Comparison of ENCODE assay signal across 20 cellular contexts in genomic region chr3:138675393-138675792, GRCh38.
DNase-seq lines count a peak whose midpoint lies in the region; ATAC-seq and TF ChIP-seq lines count a peak whose summit lies in the region.
"Had no signal": no experiment of that assay in that cellular context is flagged by ENCODE, and none has a peak within 500 bp of the region (broad histone marks: within the 10 kb centered on the region; RNA-seq: fewer than 3 reads in every experiment).

No MANE protein-coding gene starts in this region.

- BruUV-seq in PC-3 (replicated peaks; lab: Mats Ljungman, UMichigan), result no TSS peak

- H3K4me3 ChIP-seq in PC-3 (ENCODE audit: low read length) (no peak overlapping the region), cardiac fibroblast (replicated peaks in 1 of 2; ENCODE audit: low read depth in 2 of 2, low read length in 2 of 2) (no peak overlapping the region)
- H3K4me3 ChIP-seq: MG63, psoas muscle had no signal

- peak; percentile 4 for DNase-seq in NOMO-1 treated with DMSO at 0.1 percent for 48 hours (lab: John Stamatoyannopoulos, UW; ENCODE audit: unreplicated experiment)
- DNase-seq in NOMO-1 treated with dmso at 0.1 percent for 144 hours (lab: John Stamatoyannopoulos, UW; ENCODE audit: unreplicated experiment), result no peak
- peak; percentile 7 for DNase-seq in PC-3
- DNase-seq in cardiac fibroblast (ENCODE audit: low read depth in 2 of 2), result peak; percentile 21 to 28
- peak; percentile 21 for DNase-seq in myocyte (ENCODE audit: low read depth)
- DNase-seq in stimulated activated CD4-positive, alpha-beta T cell treated with anti-CD3 and anti-CD28 coated beads, Interleukin-1b, Interleukin-23, amount 100 ng/mL, for 48 hours, result no peak
- DNase-seq: activated CD4-positive, alpha-beta T cell treated with anti-CD3 and anti-CD28 coated beads, Interleukin-2, amount 10 ng/mL, durations not matched to agents 7 days and 5 days; cerebellar nuclear complex; COR-L47; glutamatergic neuron; MG63; NCI-H2081; NCI-H774; nephron progenitor cell; psoas muscle; stimulated activated CD4-positive, alpha-beta T cell treated with anti-CD3 and anti-CD28 coated beads, Interleukin-12 subunit alpha, Interleukin-12 subunit beta, amount 100 ng/mL, for 4 hours; T-helper 9 cell had no signal

- no peak overlapping the region for H3K9ac ChIP-seq in PC-3 (ENCODE audit: low read length)

- H3K9me2 ChIP-seq in PC-3 (replicated peaks; ENCODE audit: low read length), result no peaks in the 10 kb centered on the region

- no peak for ATAC-seq in PC-3
- ATAC-seq in GM21825 (IDR thresholded peaks at IDR 0.05; ENCODE audit: unreplicated experiment), result no peak
- ATAC-seq in GM18511 (IDR thresholded peaks at IDR 0.05; ENCODE audit: unreplicated experiment), result no peak
- ATAC-seq: psoas muscle, Right ventricle myocardium inferior had no signal

- H3K27me3 ChIP-seq in PC-3 (ENCODE audit: low read length), result no peaks in the 10 kb centered on the region
- H3K27me3 ChIP-seq: MG63 had no signal

- intact Hi-C loops in PC-3 (cut with micrococcal nuclease), result no loop called here

- H3K4me1 ChIP-seq in PC-3 (ENCODE audit: insufficient read depth, low read length), result no peaks in the 10 kb centered on the region
- H3K4me1 ChIP-seq: psoas muscle had no signal

- H3K27ac ChIP-seq in PC-3 (ENCODE audit: low read length), result no peak overlapping the region
- H3K27ac ChIP-seq: psoas muscle had no signal

- no peak for TF ChIP-seq CTCF in PC-3 (conservative IDR thresholded peaks at IDR 0.05; ENCODE audit: low read depth, low read length)
- TF ChIP-seq CTCF in cardiac fibroblast (IDR thresholded peaks at IDR 0.05; ENCODE audit: low read depth, low read length), result no peak

- H3K79me2 ChIP-seq in PC-3 (ENCODE audit: low read length), result no peaks in the 10 kb centered on the region

- no peaks in the 10 kb centered on the region for H3F3A ChIP-seq in PC-3 (ENCODE audit: low read length, unreplicated experiment)

- peaks cover 6% of the 10 kb centered on the region; the same call in 1 of the 2 replicates for H3K9me3 ChIP-seq in PC-3 (ENCODE audit: low read length)

- POLR2A ChIA-PET in PC-3 (lab: Charles Lee; ENCODE audit: unreplicated experiment), result no interaction called here

- H2AFZ ChIP-seq in PC-3 (ENCODE audit: low read length), result no peak overlapping the region

- no peaks in the 10 kb centered on the region for H4K20me1 ChIP-seq in PC-3 (ENCODE audit: low read length)

- CTCF ChIA-PET in PC-3 (lab: Charles Lee), result no interaction called here

- H3K36me3 ChIP-seq in PC-3 (ENCODE audit: low read depth, low read length), result peaks cover 14% of the 10 kb centered on the region

- no peak overlapping the region for H3K4me2 ChIP-seq in PC-3 (ENCODE audit: low read length)

Comparison
In these comparisons a context has a peak if more than half of its experiments do, and no peak if none do; other contexts are left out.
1. DNase-seq: peak in NOMO-1 treated with DMSO at 0.1 percent for 48 hours (single experiment), PC-3 (single experiment), cardiac fibroblast (2 of 2) and myocyte (single experiment); none in NOMO-1 treated with dmso at 0.1 percent for 144 hours (single experiment) and stimulated activated CD4-positive, alpha-beta T cell treated with anti-CD3 and anti-CD28 coated beads, Interleukin-1b, Interleukin-23, amount 100 ng/mL, for 48 hours (single experiment).